ENCODE assay signal across 1 cellular context in the genomic region with DNA sequence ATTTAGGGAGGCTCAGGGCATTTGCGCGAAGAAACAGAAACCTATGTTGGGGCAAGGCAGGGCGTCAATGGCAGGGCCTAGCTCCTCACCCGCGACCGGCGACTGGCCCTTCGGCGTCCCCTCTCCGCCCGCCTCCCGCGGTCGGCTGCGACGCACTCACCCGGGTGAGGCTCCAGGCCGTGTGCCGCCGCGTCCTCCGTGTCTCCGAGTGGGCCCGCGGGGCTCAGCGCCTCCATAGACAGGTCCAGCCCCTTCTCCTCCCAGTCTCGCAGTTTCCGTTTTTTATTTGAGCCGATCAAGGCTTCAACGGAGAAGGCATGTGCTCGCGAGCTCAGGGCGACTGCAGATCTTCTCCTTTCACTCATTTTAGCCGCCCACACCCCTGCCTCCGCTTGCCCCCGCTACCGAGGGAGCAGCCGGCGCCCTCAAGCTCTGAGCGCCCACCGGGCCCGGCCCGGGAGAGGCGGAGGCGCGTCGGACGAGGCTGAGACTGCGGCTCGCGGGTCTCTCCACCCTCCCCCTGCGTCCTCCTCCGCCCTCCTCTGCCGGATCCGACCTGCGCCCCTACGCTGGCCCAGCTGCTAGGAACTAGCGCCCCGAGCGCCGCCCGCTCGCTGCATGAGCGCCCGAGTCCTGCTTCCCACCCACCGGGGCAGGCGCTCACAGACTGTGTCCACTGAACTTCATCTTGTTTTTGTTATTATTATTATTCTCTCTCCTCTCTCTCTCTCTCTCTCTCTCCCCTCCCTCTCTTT.
TF ChIP-seq lines count a peak whose summit lies in the region.

No MANE protein-coding gene starts in this region.

TF ChIP-seq in H1, 55 proteins besides CTCF, POLR2A, EP300 and RAD21 (continued from another document):
- TF ChIP-seq, protein P1, sequence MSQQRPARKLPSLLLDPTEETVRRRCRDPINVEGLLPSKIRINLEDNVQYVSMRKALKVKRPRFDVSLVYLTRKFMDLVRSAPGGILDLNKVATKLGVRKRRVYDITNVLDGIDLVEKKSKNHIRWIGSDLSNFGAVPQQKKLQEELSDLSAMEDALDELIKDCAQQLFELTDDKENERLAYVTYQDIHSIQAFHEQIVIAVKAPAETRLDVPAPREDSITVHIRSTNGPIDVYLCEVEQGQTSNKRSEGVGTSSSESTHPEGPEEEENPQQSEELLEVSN (IDR thresholded peaks at IDR 0.05): peak; percentile 20; the same call in 1 of the 2 replicates
- no peak for TF ChIP-seq FOSL1 (IDR thresholded peaks at IDR 0.05; ENCODE audit: insufficient read depth, low read depth, low read length)
- TF ChIP-seq RBBP5 (IDR thresholded peaks at IDR 0.05; ENCODE audit: borderline replicate concordance, low read depth, low read length): 0 out of 2 replicates have a peak, but pooled peaks have one; percentile 19
- no peak for TF ChIP-seq SIN3A (conservative IDR thresholded peaks at IDR 0.05 in 1 of 2, IDR thresholded peaks at IDR 0.05 in 1 of 2; ENCODE audit: low read depth in 1 of 2, low read length in 2 of 2)
- no peak for TF ChIP-seq SAP30 (IDR thresholded peaks at IDR 0.05; ENCODE audit: insufficient read depth, insufficient replicate concordance, low read length)
- peak in 1 of 2 experiments; percentile 46; a peak in 1 of 4 replicates for TF ChIP-seq HDAC2 (IDR thresholded peaks at IDR 0.05; ENCODE audit: borderline replicate concordance in 1 of 2, low read depth in 2 of 2, low read length in 2 of 2)
- TF ChIP-seq EZH2 (IDR thresholded peaks at IDR 0.05; ENCODE audit: low read depth, low read length, severe bottlenecking): peak; percentile 33
